Comparison of ENCODE assay signal across 32 cellular contexts in the genomic region with DNA sequence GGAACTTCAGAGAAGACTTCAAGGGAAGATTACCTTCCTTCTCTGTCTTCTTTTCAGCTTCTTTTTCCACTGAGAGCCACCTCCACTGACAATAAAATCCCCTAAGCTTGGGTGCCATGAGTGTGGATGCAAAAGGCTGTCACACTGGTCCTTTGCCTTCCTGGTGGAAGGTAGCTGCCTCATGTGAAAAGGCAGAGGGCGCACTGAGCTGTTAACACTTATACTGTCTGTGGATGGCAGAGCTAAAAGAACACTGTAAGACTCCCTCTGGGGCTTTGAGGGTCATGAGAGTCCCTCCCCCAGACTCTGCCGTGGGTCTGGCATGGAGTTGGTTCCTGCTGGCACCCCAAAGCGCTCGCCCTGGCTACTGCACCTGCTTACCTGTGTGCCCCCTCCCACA.
"Had no signal": no experiment of that assay in that cellular context is flagged by ENCODE, and none has a peak within 500 bp of the region (broad histone marks: within the 10 kb centered on the region; RNA-seq: fewer than 3 reads in every experiment).

No MANE protein-coding gene starts in this region.

- H3K4me1 Mint-ChIP-seq: activated CD4-positive, alpha-beta memory T cell treated with anti-CD3 and anti-CD28 coated beads, Interleukin-2, amount 10 ng/mL, durations not matched to agents 7 days and 5 days; activated CD4-positive, alpha-beta T cell treated with anti-CD3 and anti-CD28 coated beads, Interleukin-2, amount 10 ng/mL, durations not matched to agents 7 days and 5 days; activated naive CD4-positive, alpha-beta T cell treated with anti-CD3 and anti-CD28 coated beads, Interleukin-2, amount 10 ng/mL, durations not matched to agents 7 days and 5 days; activated naive CD8-positive, alpha-beta T cell treated with anti-CD3 and anti-CD28 coated beads, Interleukin-2, amount 10 ng/mL, durations not matched to agents 7 days and 5 days had no signal

- H3K27me3 Mint-ChIP-seq: activated CD4-positive, alpha-beta memory T cell treated with anti-CD3 and anti-CD28 coated beads, Interleukin-2, amount 10 ng/mL, durations not matched to agents 7 days and 5 days; activated CD4-positive, alpha-beta T cell treated with anti-CD3 and anti-CD28 coated beads, Interleukin-2, amount 10 ng/mL, durations not matched to agents 7 days and 5 days; activated naive CD4-positive, alpha-beta T cell treated with anti-CD3 and anti-CD28 coated beads, Interleukin-2, amount 10 ng/mL, durations not matched to agents 7 days and 5 days; activated naive CD8-positive, alpha-beta T cell treated with anti-CD3 and anti-CD28 coated beads, Interleukin-2, amount 10 ng/mL, durations not matched to agents 7 days and 5 days; activated T-cell treated with anti-CD3 and anti-CD28 coated beads, Interleukin-2, amount 50 U/mL, for 24 hours; brain; dendritic cell treated with granulocyte-macrophage colony-stimulating factor and Interleukin-4, amounts not matched to agents 40 ng/mL and 50 ng/mL, for 4 days; effector memory CD8-positive, alpha-beta T cell had no signal

- H3K4me2 ChIP-seq: hepatocyte had no signal

- H2AFZ ChIP-seq: hepatocyte had no signal

- H3K27me3 ChIP-seq: ascending aorta, breast epithelium, cardiac muscle cell, dorsolateral prefrontal cortex, esophagus squamous epithelium, gastroesophageal sphincter, heart right ventricle, hepatocyte had no signal

- H3K9me3 ChIP-seq: ascending aorta, gastroesophageal sphincter had no signal

- H3K4me3 Mint-ChIP-seq: activated CD4-positive, alpha-beta memory T cell treated with anti-CD3 and anti-CD28 coated beads, Interleukin-2, amount 10 ng/mL, durations not matched to agents 7 days and 5 days; activated CD4-positive, alpha-beta T cell treated with anti-CD3 and anti-CD28 coated beads, Interleukin-2, amount 10 ng/mL, durations not matched to agents 7 days and 5 days; activated naive CD4-positive, alpha-beta T cell treated with anti-CD3 and anti-CD28 coated beads, Interleukin-2, amount 10 ng/mL, durations not matched to agents 7 days and 5 days; activated naive CD8-positive, alpha-beta T cell treated with anti-CD3 and anti-CD28 coated beads, Interleukin-2, amount 10 ng/mL, durations not matched to agents 7 days and 5 days; activated T-cell treated with anti-CD3 and anti-CD28 coated beads, Interleukin-2, amount 50 U/mL, for 24 hours; activated T-cell treated with anti-CD3 and anti-CD28 coated beads, Interleukin-2, amount 50 U/mL, for 72 hours; brain; dendritic cell treated with granulocyte-macrophage colony-stimulating factor and Interleukin-4, amounts not matched to agents 40 ng/mL and 50 ng/mL, for 4 days; effector memory CD8-positive, alpha-beta T cell had no signal

- DNase-seq: activated CD4-positive, alpha-beta memory T cell treated with anti-CD3 and anti-CD28 coated beads, Interleukin-2, amount 10 ng/mL, durations not matched to agents 7 days and 5 days; activated CD4-positive, alpha-beta T cell treated with anti-CD3 and anti-CD28 coated beads for 1 hour; activated CD4-positive, alpha-beta T cell treated with anti-CD3 and anti-CD28 coated beads for 4 hours; activated CD4-positive, alpha-beta T cell treated with anti-CD3 and anti-CD28 coated beads, Interleukin-2, amount 10 ng/mL, durations not matched to agents 7 days and 5 days; activated CD4-positive, alpha-beta T cell treated with anti-CD3 and anti-CD28 coated beads, Interleukin-2, amount 50 U/mL, for 4 hours; activated CD8-positive, alpha-beta memory T cell treated with anti-CD3 and anti-CD28 coated beads, Interleukin-2, amount 50 U/mL, for 48 hours; activated gamma-delta T cell; activated naive CD4-positive, alpha-beta T cell; activated naive CD4-positive, alpha-beta T cell treated with anti-CD3 and anti-CD28 coated beads, Interleukin-2, amount 10 ng/mL, durations not matched to agents 7 days and 5 days; activated naive CD8-positive, alpha-beta T cell treated with anti-CD3 and anti-CD28 coated beads, Interleukin-2, amount 10 ng/mL, durations not matched to agents 7 days and 5 days; activated T-cell treated with anti-CD3 and anti-CD28 coated beads for 4 hours; activated T-cell treated with anti-CD3 and anti-CD28 coated beads, Interleukin-2, amount 50 U/mL, for 24 hours; activated T-cell treated with anti-CD3 and anti-CD28 coated beads, Interleukin-2, amount 50 U/mL, for 72 hours; central memory CD4-positive, alpha-beta T cell; cerebellar nuclear complex; dorsolateral prefrontal cortex; effector CD4-positive, alpha-beta T cell; effector memory CD8-positive, alpha-beta T cell; esophagus squamous epithelium; foreskin melanocyte; heart right ventricle; T-helper 2 cell had no signal

- H3K27ac Mint-ChIP-seq: activated CD4-positive, alpha-beta memory T cell treated with anti-CD3 and anti-CD28 coated beads, Interleukin-2, amount 10 ng/mL, durations not matched to agents 7 days and 5 days; activated CD4-positive, alpha-beta T cell treated with anti-CD3 and anti-CD28 coated beads, Interleukin-2, amount 10 ng/mL, durations not matched to agents 7 days and 5 days; activated naive CD4-positive, alpha-beta T cell treated with anti-CD3 and anti-CD28 coated beads, Interleukin-2, amount 10 ng/mL, durations not matched to agents 7 days and 5 days; activated naive CD4-positive, alpha-beta T cell treated with anti-CD3 and anti-CD28 coated beads, Interleukin-2, amount 50 U/mL, for 72 hours; activated naive CD8-positive, alpha-beta T cell treated with anti-CD3 and anti-CD28 coated beads, Interleukin-2, amount 10 ng/mL, durations not matched to agents 7 days and 5 days; activated T-cell treated with anti-CD3 and anti-CD28 coated beads, Interleukin-2, amount 50 U/mL, for 24 hours; activated T-cell treated with anti-CD3 and anti-CD28 coated beads, Interleukin-2, amount 50 U/mL, for 72 hours; brain; dendritic cell treated with granulocyte-macrophage colony-stimulating factor and Interleukin-4, amounts not matched to agents 40 ng/mL and 50 ng/mL, for 4 days; effector memory CD8-positive, alpha-beta T cell had no signal

- H3K36me3 ChIP-seq: ascending aorta, breast epithelium, cardiac muscle cell, esophagus squamous epithelium, gastroesophageal sphincter, heart right ventricle had no signal

- ATAC-seq: activated naive CD4-positive, alpha-beta T cell treated with anti-CD3 and anti-CD28 coated beads, Interleukin-2, amount 50 U/mL, for 72 hours; activated T-cell treated with anti-CD3 and anti-CD28 coated beads, Interleukin-2, amount 50 U/mL, for 72 hours; effector memory CD8-positive, alpha-beta T cell; gastroesophageal sphincter; heart right ventricle had no signal

- H3K79me2 ChIP-seq: hepatocyte had no signal

- H3K4me3 ChIP-seq: ascending aorta, breast epithelium, cardiac muscle cell, coronary artery, dorsolateral prefrontal cortex, esophagus squamous epithelium, gastroesophageal sphincter, heart right ventricle, hepatocyte had no signal

- H3K36me3 Mint-ChIP-seq: activated naive CD4-positive, alpha-beta T cell treated with anti-CD3 and anti-CD28 coated beads, Interleukin-2, amount 10 ng/mL, durations not matched to agents 7 days and 5 days; activated naive CD4-positive, alpha-beta T cell treated with anti-CD3 and anti-CD28 coated beads, Interleukin-2, amount 50 U/mL, for 72 hours; activated naive CD8-positive, alpha-beta T cell treated with anti-CD3 and anti-CD28 coated beads, Interleukin-2, amount 10 ng/mL, durations not matched to agents 7 days and 5 days; brain had no signal

- H3K9me3 Mint-ChIP-seq: activated CD4-positive, alpha-beta memory T cell treated with anti-CD3 and anti-CD28 coated beads, Interleukin-2, amount 10 ng/mL, durations not matched to agents 7 days and 5 days; brain; dendritic cell treated with granulocyte-macrophage colony-stimulating factor and Interleukin-4, amounts not matched to agents 40 ng/mL and 50 ng/mL, for 4 days had no signal

- H3K4me1 ChIP-seq: ascending aorta, breast epithelium, esophagus squamous epithelium, gastroesophageal sphincter, heart right ventricle had no signal

- H3K27ac ChIP-seq: ascending aorta, breast epithelium, cardiac muscle cell, coronary artery, dorsolateral prefrontal cortex, epithelial cell of prostate, esophagus squamous epithelium, gastroesophageal sphincter, heart right ventricle, hepatocyte had no signal
